In genomic region chr5:124670672-124671592, GRCh38 we compare ENCODE assay signal across 19 cellular contexts.
A peak's percentile ranks its signal among the peaks of the same experiment; 100 is the strongest.
DNase-seq lines count a peak whose midpoint lies in the region; ATAC-seq and TF ChIP-seq lines count a peak whose summit lies in the region.
"Had no signal": no experiment of that assay in that cellular context is flagged by ENCODE, and none has a peak within 500 bp of the region (broad histone marks: within the 10 kb centered on the region; RNA-seq: fewer than 3 reads in every experiment).

No MANE protein-coding gene starts in this region.

- H3K4me3 ChIP-seq in breast epithelium (no peak overlapping the region), SJSA1 (no peak overlapping the region), gastroesophageal sphincter (no peak overlapping the region), thoracic aorta (peak overlapping the region; percentile 20)
- H3K4me3 ChIP-seq: tibial nerve had no signal

- H3K9me3 ChIP-seq in breast epithelium (no peaks in the 10 kb centered on the region), SJSA1 (replicated peaks) (no peaks in the 10 kb centered on the region), gastroesophageal sphincter (no peaks in the 10 kb centered on the region), thoracic aorta (no peaks in the 10 kb centered on the region)
- H3K9me3 ChIP-seq: tibial nerve had no signal

- no peaks in the 10 kb centered on the region for H3K27me3 Mint-ChIP-seq in MCF 10A (ENCODE audit: insufficient read depth, unreplicated experiment)

- H3K27ac ChIP-seq in breast epithelium = peak overlapping the region in 1 of 2 donors; percentile 62
- H3K27ac ChIP-seq in SJSA1 = peak overlapping the region; percentile 36
- H3K27ac ChIP-seq in gastroesophageal sphincter = peak overlapping the region; percentile 33 to 52 (median 44)
- H3K27ac ChIP-seq in thoracic aorta = no peak overlapping the region

- POLR2A ChIA-PET in MCF 10A (lab: Yijun Ruan, JAX) = interaction anchor here (0.6 to 2.1 kb wide), 7 partner anchors 9 to 557 kb away, joined by 3 to 7 read pairs (median 4); no protein-coding TSS in a partner anchor

- DNase-seq in MCF 10A (ENCODE audit: unreplicated experiment) = no peak
- DNase-seq in breast epithelium (ENCODE audit: low spot score in 2 of 2) = no peak
- peak in 1 of 2 experiments; percentile 79 for DNase-seq in SJSA1 (ENCODE audit: low read depth in 1 of 2, low spot score in 2 of 2)
- no peak for DNase-seq in thoracic aorta (ENCODE audit: low spot score)
- DNase-seq in mucosa of gallbladder (ENCODE audit: low spot score) = no peak
- DNase-seq in hypothalamus (lab: John Stamatoyannopoulos, UW) = no peak
- DNase-seq: activated CD4-positive, alpha-beta T cell treated with anti-CD3 and anti-CD28 coated beads, Interleukin-2, amount 50 U/mL, for 48 hours; activated T-cell treated with anti-CD3 and anti-CD28 coated beads, Interleukin-2, amount 50 U/mL, for 72 hours; amniotic stem cell; DMS 273 treated with DMSO at 0.1 percent for 48 hours; islet precursor cell; retina; SHP77; stimulated activated CD4-positive, alpha-beta T cell treated with anti-CD3 and anti-CD28 coated beads, Interleukin-1b, Interleukin-23, amount 100 ng/mL, for 48 hours; stimulated activated CD8-positive, alpha-beta memory T cell treated with anti-CD3 and anti-CD28 coated beads, Interleukin-4, amount 100 ng/mL, for 48 hours had no signal

- TF ChIP-seq EP300 in gastroesophageal sphincter (IDR thresholded peaks at IDR 0.05) = no peak

- CTCF ChIA-PET in MCF 10A (lab: Yijun Ruan, JAX) = interaction anchor here (0.5 to 1.5 kb wide), 4 partner anchors 10 to 415 kb away, joined by 3 to 5 read pairs (median 4); no protein-coding TSS in a partner anchor

- no peaks in the 10 kb centered on the region for H3K27me3 ChIP-seq in breast epithelium
- no peaks in the 10 kb centered on the region for H3K27me3 ChIP-seq in SJSA1 (replicated peaks)
- no peaks in the 10 kb centered on the region for H3K27me3 ChIP-seq in gastroesophageal sphincter
- no peaks in the 10 kb centered on the region for H3K27me3 ChIP-seq in thoracic aorta (replicated peaks; ENCODE audit: insufficient read depth)
- H3K27me3 ChIP-seq: tibial nerve had no signal

- H3K36me3 ChIP-seq in breast epithelium (no peaks in the 10 kb centered on the region), SJSA1 (no peaks in the 10 kb centered on the region), gastroesophageal sphincter (no peaks in the 10 kb centered on the region), thoracic aorta (no peaks in the 10 kb centered on the region)
- H3K36me3 ChIP-seq: tibial nerve had no signal

- intact Hi-C loops in MCF 10A (cut with micrococcal nuclease) (no loop called here), breast epithelium (cut with DNase I; ENCODE audit: low total_unique reads) (no loop called here)

- TF ChIP-seq POLR2A in breast epithelium (IDR thresholded peaks at IDR 0.05) = no peak
- TF ChIP-seq POLR2A in gastroesophageal sphincter (IDR thresholded peaks at IDR 0.05) = no peak

- H3K4me1 Mint-ChIP-seq in MCF 10A (ENCODE audit: insufficient read depth, unreplicated experiment) = peaks cover 18% of the 10 kb centered on the region

- BruUV-seq in MCF 10A (replicated peaks; lab: Mats Ljungman, UMichigan) = no TSS peak

- WGBS in gastroesophageal sphincter (ENCODE audit: low coverage in 1 of 2), 2 donors = 35 to 41% methylated on average over 3 to 4 of the region's 4 CpGs

- H3K4me3 Mint-ChIP-seq in MCF 10A (ENCODE audit: unreplicated experiment) = no peak overlapping the region
- H3K4me3 Mint-ChIP-seq: activated T-cell treated with anti-CD3 and anti-CD28 coated beads, Interleukin-2, amount 50 U/mL, for 72 hours had no signal

- ATAC-seq in gastroesophageal sphincter = no peak
- no peak for ATAC-seq in thoracic aorta (ENCODE audit: insufficient number of reproducible peaks, low FRiP score, low read depth)
- ATAC-seq in GM21619 (IDR thresholded peaks at IDR 0.05; ENCODE audit: unreplicated experiment) = no peak
- ATAC-seq: activated T-cell treated with anti-CD3 and anti-CD28 coated beads, Interleukin-2, amount 50 U/mL, for 72 hours; HCT116 had no signal

- peaks cover 3% of the 10 kb centered on the region for H3K36me3 Mint-ChIP-seq in MCF 10A (ENCODE audit: insufficient read depth, unreplicated experiment)

- no peak for TF ChIP-seq CTCF in MCF 10A (IDR thresholded peaks at IDR 0.05; ENCODE audit: unreplicated experiment)
- no peak for TF ChIP-seq CTCF in breast epithelium (IDR thresholded peaks at IDR 0.05)
- no peak for TF ChIP-seq CTCF in gastroesophageal sphincter (IDR thresholded peaks at IDR 0.05)
- TF ChIP-seq CTCF in thoracic aorta (IDR thresholded peaks at IDR 0.05) = no peak

- peaks cover 0 to 15% of the 10 kb centered on the region in 2 donors for H3K4me1 ChIP-seq in breast epithelium
- peaks cover 31% of the 10 kb centered on the region for H3K4me1 ChIP-seq in SJSA1 (replicated peaks)
- H3K4me1 ChIP-seq in gastroesophageal sphincter = peaks cover 12 to 86% (median 20%) of the 10 kb centered on the region in 3 donors
- H3K4me1 ChIP-seq in thoracic aorta (ENCODE audit: control insufficient read depth in 1 of 2, low read depth in 2 of 2) = peaks cover 22 to 66% of the 10 kb centered on the region in 2 donors

- no peaks in the 10 kb centered on the region for H3K9me3 Mint-ChIP-seq in MCF 10A (ENCODE audit: unreplicated experiment)
- H3K9me3 Mint-ChIP-seq: activated T-cell treated with anti-CD3 and anti-CD28 coated beads, Interleukin-2, amount 50 U/mL, for 72 hours had no signal

- H3K27ac Mint-ChIP-seq in MCF 10A (ENCODE audit: low read depth, unreplicated experiment) = peak overlapping the region; percentile 11
- H3K27ac Mint-ChIP-seq: activated T-cell treated with anti-CD3 and anti-CD28 coated beads, Interleukin-2, amount 50 U/mL, for 72 hours had no signal

Comparison
In these comparisons a context has a peak if more than half of its experiments do, and no peak if none do; other contexts are left out.
1. H3K27ac ChIP-seq: peak in SJSA1 (single experiment) and gastroesophageal sphincter (4 of 4); none in thoracic aorta (0 of 2).